Comparison of ENCODE assay signal across 28 cellular contexts in the genomic region with DNA sequence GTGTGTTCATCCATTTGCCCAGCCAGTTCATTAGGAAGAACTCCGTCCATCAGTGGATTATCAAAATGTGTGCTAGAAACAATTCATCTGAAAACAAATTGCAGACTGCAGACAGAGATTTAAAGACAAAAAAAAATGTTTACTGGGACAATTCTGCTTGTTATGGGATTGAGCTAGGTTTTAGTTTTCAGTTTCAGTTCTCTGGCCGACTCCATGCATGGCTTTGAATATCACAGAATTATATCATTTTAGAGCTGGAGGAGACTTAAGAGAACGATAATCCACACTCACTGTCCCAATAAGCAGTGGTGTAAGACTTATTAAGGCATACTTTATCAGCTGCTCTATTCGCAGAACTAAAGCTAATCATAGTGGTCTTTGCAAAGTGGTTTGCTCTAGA. TPM values are rescaled to one million over a fixed set of nuclear protein-coding genes. Genes with fewer than 3 reads are reported as not detected.
DNase-seq lines count a peak whose midpoint lies in the region; ATAC-seq and TF ChIP-seq lines count a peak whose summit lies in the region.
"Had no signal": no experiment of that assay in that cellular context is flagged by ENCODE, and none has a peak within 500 bp of the region (broad histone marks: within the 10 kb centered on the region; RNA-seq: fewer than 3 reads in every experiment).

No MANE protein-coding gene starts in this region.

- WGBS in transverse colon (ENCODE audit: low coverage in 1 of 2), 2 donors = 37 to 44% methylated on average over 4 of the region's 4 CpGs
- WGBS in ovary, 3 donors = 8 to 16% (median 10%) methylated on average over 4 of the region's 4 CpGs

- TF ChIP-seq CTCF in AG10803 (conservative IDR thresholded peaks at IDR 0.05; ENCODE audit: low read length) = no peak
- no peak for TF ChIP-seq CTCF in fibroblast of lung (conservative IDR thresholded peaks at IDR 0.05 in 1 of 2, IDR thresholded peaks at IDR 0.05 in 1 of 2; ENCODE audit: low read depth in 1 of 2, low read length in 2 of 2)
- TF ChIP-seq CTCF in osteoblast (IDR thresholded peaks at IDR 0.05; ENCODE audit: extremely low read depth, low read depth, low read length) = no peak
- TF ChIP-seq CTCF in transverse colon (IDR thresholded peaks at IDR 0.05) = no peak
- no peak for TF ChIP-seq CTCF in ovary (IDR thresholded peaks at IDR 0.05)

- H4K20me1 ChIP-seq in fibroblast of lung (ENCODE audit: control insufficient read depth, extremely low read depth, insufficient read depth, low read length) (no peaks in the 10 kb centered on the region), osteoblast (ENCODE audit: insufficient read depth, low read length) (no peaks in the 10 kb centered on the region)

- in situ Hi-C loops in transverse colon (cut with MboI; ENCODE audit: low pct_ligation_motif_present in 1 of 4, low pct_unique_long_range_greater_than_20kb in 1 of 4, low sequenced_read_pairs in 3 of 4) = no loop called here

- TF ChIP-seq POLR2A in transverse colon (IDR thresholded peaks at IDR 0.05) (no peak), ovary (IDR thresholded peaks at IDR 0.05) (no peak)

- no peaks in the 10 kb centered on the region for H3K4me1 ChIP-seq in fibroblast of lung (ENCODE audit: control insufficient read depth, extremely low read depth, insufficient read depth, low read length)
- H3K4me1 ChIP-seq in osteoblast (ENCODE audit: insufficient read depth, low read length) = peaks cover 10% of the 10 kb centered on the region
- peaks cover 0 to 5% (median 0%) of the 10 kb centered on the region in 4 donors for H3K4me1 ChIP-seq in transverse colon
- peaks cover 4% of the 10 kb centered on the region for H3K4me1 ChIP-seq in ovary (ENCODE audit: insufficient read depth)
- H3K4me1 ChIP-seq: suprapubic skin had no signal

- no peak overlapping the region for H3K9ac ChIP-seq in fibroblast of lung (ENCODE audit: insufficient read depth, low read length)

- H2AFZ ChIP-seq in fibroblast of lung (ENCODE audit: low read length) (no peak overlapping the region), osteoblast (ENCODE audit: low read length) (no peak overlapping the region)

- H3K36me3 ChIP-seq in fibroblast of lung (ENCODE audit: control insufficient read depth, insufficient read depth, low read length) = no peaks in the 10 kb centered on the region
- peaks cover 26% of the 10 kb centered on the region for H3K36me3 ChIP-seq in osteoblast (ENCODE audit: insufficient read depth, low read length)
- no peaks in the 10 kb centered on the region for H3K36me3 ChIP-seq in transverse colon
- H3K36me3 ChIP-seq in ovary = no peaks in the 10 kb centered on the region
- H3K36me3 ChIP-seq: lower lobe of right lung, SJCRH30 had no signal

- no peaks in the 10 kb centered on the region for H3K9me3 ChIP-seq in fibroblast of lung (ENCODE audit: control insufficient read depth, insufficient read depth, low read depth, low read length)
- H3K9me3 ChIP-seq in osteoblast (ENCODE audit: low read depth, low read length) = no peaks in the 10 kb centered on the region
- H3K9me3 ChIP-seq in transverse colon = no peaks in the 10 kb centered on the region
- H3K9me3 ChIP-seq in ovary = no peaks in the 10 kb centered on the region
- H3K9me3 ChIP-seq: lower lobe of right lung, suprapubic skin had no signal

- H3K27me3 ChIP-seq in fibroblast of lung (ENCODE audit: control insufficient read depth, insufficient read depth, low read length) (no peaks in the 10 kb centered on the region), osteoblast (ENCODE audit: insufficient read depth, low read length) (no peaks in the 10 kb centered on the region), transverse colon (no peaks in the 10 kb centered on the region), ovary (no peaks in the 10 kb centered on the region)
- H3K27me3 ChIP-seq: SJCRH30, suprapubic skin had no signal

- intact Hi-C loops in transverse colon (cut with DNase I; ENCODE audit: low total_unique reads) (no loop called here), ovary (cut with DNase I) (no loop called here)

- H3K4me2 ChIP-seq in fibroblast of lung (ENCODE audit: extremely low read depth, insufficient read depth, low read length) (peak overlapping the region; percentile 32), osteoblast (ENCODE audit: insufficient read depth, low read length) (peak overlapping the region; percentile 28)

- ATAC-seq in GM19035 (IDR thresholded peaks at IDR 0.05; ENCODE audit: unreplicated experiment) (no peak), HG02938 (IDR thresholded peaks at IDR 0.05; ENCODE audit: unreplicated experiment) (no peak)
- ATAC-seq: activated naive CD8-positive, alpha-beta T cell treated with anti-CD3 and anti-CD28 coated beads, Interleukin-2, amount 50 U/mL, for 24 hours; activated T-cell treated with anti-CD3 and anti-CD28 coated beads, Interleukin-2, amount 50 U/mL, for 4 hours; esophagus mucosa; natural killer cell had no signal

- H3K27ac ChIP-seq in fibroblast of lung (ENCODE audit: insufficient read depth, low read length) = no peak overlapping the region
- H3K27ac ChIP-seq in osteoblast (ENCODE audit: low read depth, low read length) = peak overlapping the region; percentile 17
- no peak overlapping the region for H3K27ac ChIP-seq in transverse colon
- no peak overlapping the region for H3K27ac ChIP-seq in ovary
- H3K27ac ChIP-seq: lower lobe of right lung, SJCRH30, suprapubic skin had no signal

- H3K4me3 ChIP-seq in AG10803 (ENCODE audit: low read length) (peak overlapping the region; percentile 22), fibroblast of lung (replicated peaks in 1 of 4; ENCODE audit: control extremely low read depth in 1 of 4, insufficient read depth in 1 of 4, low read depth in 3 of 4, low read length in 4 of 4) (peak overlapping the region in 1 of 4 experiments; percentile 14), osteoblast (ENCODE audit: insufficient read depth, low read length) (no peak overlapping the region), transverse colon (no peak overlapping the region), ovary (no peak overlapping the region)
- H3K4me3 ChIP-seq: lower lobe of right lung, SJCRH30, suprapubic skin had no signal

- TF ChIP-seq EP300 in transverse colon (IDR thresholded peaks at IDR 0.05; ENCODE audit: low read depth) = no peak
- TF ChIP-seq EP300 in ovary (IDR thresholded peaks at IDR 0.05) = no peak

- DNase-seq in AG10803 (ENCODE audit: low read depth) (no peak), RPMI8226 (peak; percentile 41), fibroblast of lung (ENCODE audit: low read depth in 2 of 2) (no peak), osteoblast (ENCODE audit: insufficient read length, low spot score, missing footprints) (no peak), transverse colon (no peak), ovary (no peak)
- DNase-seq: activated CD4-positive, alpha-beta T cell treated with anti-CD3 and anti-CD28 coated beads, Interleukin-2, amount 10 ng/mL, durations not matched to agents 24 days and 14 days; activated naive CD8-positive, alpha-beta T cell treated with anti-CD3 and anti-CD28 coated beads, Interleukin-2, amount 50 U/mL, for 24 hours; activated T-cell treated with anti-CD3 and anti-CD28 coated beads, Interleukin-2, amount 50 U/mL, for 4 hours; caudate nucleus; cortex of kidney; DMS153; endodermal cell; H7; IMR-90; lower lobe of right lung; natural killer cell; NCI-H146; NCI-H446; NCI-H748 treated with DMSO at 0.1 percent for 48 hours; SJCRH30; stimulated activated CD4-positive, alpha-beta T cell treated with anti-CD3 and anti-CD28 coated beads, Interleukin-1b, Interleukin-23, amount 100 ng/mL, for 48 hours; stimulated activated naive CD4-positive, alpha-beta T cell treated with Interleukin-2 at 50 U/mL for 16 hours; T1000 had no signal

- no peaks in the 10 kb centered on the region for H3K79me2 ChIP-seq in fibroblast of lung (ENCODE audit: control insufficient read depth, insufficient read depth, low read length)
- H3K79me2 ChIP-seq in osteoblast (ENCODE audit: insufficient read depth, low read length) = no peaks in the 10 kb centered on the region

RNA-seq across cellular contexts. Expression of a gene that starts 51.1 kb away (rescaled TPM):
- total RNA-seq in fibroblast of lung = 52.6 and 60.6 TPM in 2 replicates
- 174 and 192 TPM in 2 replicates for polyA plus RNA-seq in fibroblast of lung
- polyA plus RNA-seq in fibroblast of lung (2012) = 101 and 102 TPM in 2 replicates
- 57.8 and 65.1 TPM in 2 replicates for polyA minus RNA-seq in fibroblast of lung (ENCODE audit: low replicate concordance)
- 81.4 and 89.0 TPM in 2 replicates for total RNA-seq in osteoblast
- total RNA-seq in transverse colon = 100 to 1,000 TPM in 1 of 4 donors, 10 to 100 TPM in 3; 72.2 to 118 (median 94.3) TPM
- total RNA-seq in ovary = 10 to 100 TPM; 38.5 to 69.5 (median 64.7) TPM
- 100 to 1,000 TPM in 1 of 2 donors, 10 to 100 TPM in 1; 45.4 to 114 TPM for polyA plus RNA-seq in ovary
